1 cellular context compared by ENCODE assay signal in the genomic region with DNA sequence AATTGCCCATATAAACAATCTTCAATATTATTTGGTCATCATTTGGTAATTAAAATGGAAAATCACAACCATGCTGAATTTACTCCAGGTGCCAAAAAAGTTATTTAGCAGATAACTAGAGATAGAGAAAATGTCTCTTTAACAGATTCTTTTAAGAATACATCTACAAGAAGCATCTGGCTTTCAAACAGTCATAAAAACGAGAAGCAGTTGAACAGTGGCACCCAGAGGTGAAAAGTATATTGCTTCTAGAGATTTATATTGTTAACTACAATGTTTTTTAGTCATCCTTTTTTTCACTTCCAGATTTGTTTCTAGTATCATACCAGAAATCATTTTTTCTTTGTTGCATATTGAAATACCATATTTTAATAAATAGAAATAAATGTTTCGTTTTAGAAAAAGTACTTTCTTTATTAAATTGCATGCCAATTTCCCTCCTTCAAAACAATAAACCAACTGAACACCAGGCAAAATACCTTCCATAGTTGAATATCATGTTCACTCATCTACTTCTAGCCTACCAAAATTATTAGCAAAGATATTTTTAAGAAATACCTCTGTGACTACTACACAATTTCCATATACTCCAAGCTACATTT.
TF ChIP-seq lines count a peak whose summit lies in the region.

No MANE protein-coding gene starts in this region.

TF ChIP-seq in H1, 55 proteins besides CTCF, POLR2A, EP300 and RAD21:
- no peak for TF ChIP-seq NANOG (IDR thresholded peaks at IDR 0.05; ENCODE audit: insufficient read depth, low read depth, low read length, poor library complexity, severe bottlenecking)
- TF ChIP-seq, protein P1, sequence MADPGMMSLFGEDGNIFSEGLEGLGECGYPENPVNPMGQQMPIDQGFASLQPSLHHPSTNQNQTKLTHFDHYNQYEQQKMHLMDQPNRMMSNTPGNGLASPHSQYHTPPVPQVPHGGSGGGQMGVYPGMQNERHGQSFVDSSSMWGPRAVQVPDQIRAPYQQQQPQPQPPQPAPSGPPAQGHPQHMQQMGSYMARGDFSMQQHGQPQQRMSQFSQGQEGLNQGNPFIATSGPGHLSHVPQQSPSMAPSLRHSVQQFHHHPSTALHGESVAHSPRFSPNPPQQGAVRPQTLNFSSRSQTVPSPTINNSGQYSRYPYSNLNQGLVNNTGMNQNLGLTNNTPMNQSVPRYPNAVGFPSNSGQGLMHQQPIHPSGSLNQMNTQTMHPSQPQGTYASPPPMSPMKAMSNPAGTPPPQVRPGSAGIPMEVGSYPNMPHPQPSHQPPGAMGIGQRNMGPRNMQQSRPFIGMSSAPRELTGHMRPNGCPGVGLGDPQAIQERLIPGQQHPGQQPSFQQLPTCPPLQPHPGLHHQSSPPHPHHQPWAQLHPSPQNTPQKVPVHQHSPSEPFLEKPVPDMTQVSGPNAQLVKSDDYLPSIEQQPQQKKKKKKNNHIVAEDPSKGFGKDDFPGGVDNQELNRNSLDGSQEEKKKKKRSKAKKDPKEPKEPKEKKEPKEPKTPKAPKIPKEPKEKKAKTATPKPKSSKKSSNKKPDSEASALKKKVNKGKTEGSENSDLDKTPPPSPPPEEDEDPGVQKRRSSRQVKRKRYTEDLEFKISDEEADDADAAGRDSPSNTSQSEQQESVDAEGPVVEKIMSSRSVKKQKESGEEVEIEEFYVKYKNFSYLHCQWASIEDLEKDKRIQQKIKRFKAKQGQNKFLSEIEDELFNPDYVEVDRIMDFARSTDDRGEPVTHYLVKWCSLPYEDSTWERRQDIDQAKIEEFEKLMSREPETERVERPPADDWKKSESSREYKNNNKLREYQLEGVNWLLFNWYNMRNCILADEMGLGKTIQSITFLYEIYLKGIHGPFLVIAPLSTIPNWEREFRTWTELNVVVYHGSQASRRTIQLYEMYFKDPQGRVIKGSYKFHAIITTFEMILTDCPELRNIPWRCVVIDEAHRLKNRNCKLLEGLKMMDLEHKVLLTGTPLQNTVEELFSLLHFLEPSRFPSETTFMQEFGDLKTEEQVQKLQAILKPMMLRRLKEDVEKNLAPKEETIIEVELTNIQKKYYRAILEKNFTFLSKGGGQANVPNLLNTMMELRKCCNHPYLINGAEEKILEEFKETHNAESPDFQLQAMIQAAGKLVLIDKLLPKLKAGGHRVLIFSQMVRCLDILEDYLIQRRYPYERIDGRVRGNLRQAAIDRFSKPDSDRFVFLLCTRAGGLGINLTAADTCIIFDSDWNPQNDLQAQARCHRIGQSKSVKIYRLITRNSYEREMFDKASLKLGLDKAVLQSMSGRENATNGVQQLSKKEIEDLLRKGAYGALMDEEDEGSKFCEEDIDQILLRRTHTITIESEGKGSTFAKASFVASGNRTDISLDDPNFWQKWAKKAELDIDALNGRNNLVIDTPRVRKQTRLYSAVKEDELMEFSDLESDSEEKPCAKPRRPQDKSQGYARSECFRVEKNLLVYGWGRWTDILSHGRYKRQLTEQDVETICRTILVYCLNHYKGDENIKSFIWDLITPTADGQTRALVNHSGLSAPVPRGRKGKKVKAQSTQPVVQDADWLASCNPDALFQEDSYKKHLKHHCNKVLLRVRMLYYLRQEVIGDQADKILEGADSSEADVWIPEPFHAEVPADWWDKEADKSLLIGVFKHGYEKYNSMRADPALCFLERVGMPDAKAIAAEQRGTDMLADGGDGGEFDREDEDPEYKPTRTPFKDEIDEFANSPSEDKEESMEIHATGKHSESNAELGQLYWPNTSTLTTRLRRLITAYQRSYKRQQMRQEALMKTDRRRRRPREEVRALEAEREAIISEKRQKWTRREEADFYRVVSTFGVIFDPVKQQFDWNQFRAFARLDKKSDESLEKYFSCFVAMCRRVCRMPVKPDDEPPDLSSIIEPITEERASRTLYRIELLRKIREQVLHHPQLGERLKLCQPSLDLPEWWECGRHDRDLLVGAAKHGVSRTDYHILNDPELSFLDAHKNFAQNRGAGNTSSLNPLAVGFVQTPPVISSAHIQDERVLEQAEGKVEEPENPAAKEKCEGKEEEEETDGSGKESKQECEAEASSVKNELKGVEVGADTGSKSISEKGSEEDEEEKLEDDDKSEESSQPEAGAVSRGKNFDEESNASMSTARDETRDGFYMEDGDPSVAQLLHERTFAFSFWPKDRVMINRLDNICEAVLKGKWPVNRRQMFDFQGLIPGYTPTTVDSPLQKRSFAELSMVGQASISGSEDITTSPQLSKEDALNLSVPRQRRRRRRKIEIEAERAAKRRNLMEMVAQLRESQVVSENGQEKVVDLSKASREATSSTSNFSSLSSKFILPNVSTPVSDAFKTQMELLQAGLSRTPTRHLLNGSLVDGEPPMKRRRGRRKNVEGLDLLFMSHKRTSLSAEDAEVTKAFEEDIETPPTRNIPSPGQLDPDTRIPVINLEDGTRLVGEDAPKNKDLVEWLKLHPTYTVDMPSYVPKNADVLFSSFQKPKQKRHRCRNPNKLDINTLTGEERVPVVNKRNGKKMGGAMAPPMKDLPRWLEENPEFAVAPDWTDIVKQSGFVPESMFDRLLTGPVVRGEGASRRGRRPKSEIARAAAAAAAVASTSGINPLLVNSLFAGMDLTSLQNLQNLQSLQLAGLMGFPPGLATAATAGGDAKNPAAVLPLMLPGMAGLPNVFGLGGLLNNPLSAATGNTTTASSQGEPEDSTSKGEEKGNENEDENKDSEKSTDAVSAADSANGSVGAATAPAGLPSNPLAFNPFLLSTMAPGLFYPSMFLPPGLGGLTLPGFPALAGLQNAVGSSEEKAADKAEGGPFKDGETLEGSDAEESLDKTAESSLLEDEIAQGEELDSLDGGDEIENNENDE (IDR thresholded peaks at IDR 0.05; ENCODE audit: insufficient replicate concordance, low read length) = no peak
- no peak for TF ChIP-seq CBX8 (IDR thresholded peaks at IDR 0.05; ENCODE audit: borderline replicate concordance, low read depth, low read length)
- no peak for TF ChIP-seq NRF1 (IDR thresholded peaks at IDR 0.05; ENCODE audit: low read depth, low read length)
- no peak for TF ChIP-seq CHD1 (IDR thresholded peaks at IDR 0.05; ENCODE audit: low read depth, low read length)
- no peak for TF ChIP-seq SAP30 (IDR thresholded peaks at IDR 0.05; ENCODE audit: insufficient read depth, insufficient replicate concordance, low read length)
- TF ChIP-seq, protein P2, sequence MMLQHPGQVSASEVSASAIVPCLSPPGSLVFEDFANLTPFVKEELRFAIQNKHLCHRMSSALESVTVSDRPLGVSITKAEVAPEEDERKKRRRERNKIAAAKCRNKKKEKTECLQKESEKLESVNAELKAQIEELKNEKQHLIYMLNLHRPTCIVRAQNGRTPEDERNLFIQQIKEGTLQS (IDR thresholded peaks at IDR 0.05; ENCODE audit: insufficient read depth, low read depth, low read length) = no peak
- no peak for TF ChIP-seq KDM5A (IDR thresholded peaks at IDR 0.05; ENCODE audit: low read length)
- TF ChIP-seq TAF1 (IDR thresholded peaks at IDR 0.05; ENCODE audit: low read depth, low read length) = no peak
- no peak for TF ChIP-seq RBBP5 (IDR thresholded peaks at IDR 0.05; ENCODE audit: borderline replicate concordance, low read depth, low read length)
- no peak for TF ChIP-seq HDAC6 (IDR thresholded peaks at IDR 0.05; ENCODE audit: low read depth, low read length)
- TF ChIP-seq BRCA1 (IDR thresholded peaks at IDR 0.05; ENCODE audit: low read depth, low read length) = no peak
- TF ChIP-seq CREB1 (IDR thresholded peaks at IDR 0.05) = no peak
- TF ChIP-seq TEAD4 (IDR thresholded peaks at IDR 0.05; ENCODE audit: low read depth, low read length) = no peak
- TF ChIP-seq RNF2 (IDR thresholded peaks at IDR 0.05; ENCODE audit: borderline replicate concordance, low read depth, low read length, missing control alignments, poor library complexity, severe bottlenecking) = no peak
- TF ChIP-seq TAF7 (optimal IDR thresholded peaks at IDR 0.05; ENCODE audit: borderline replicate concordance, low read depth, low read length) = no peak
- TF ChIP-seq, protein P3, sequence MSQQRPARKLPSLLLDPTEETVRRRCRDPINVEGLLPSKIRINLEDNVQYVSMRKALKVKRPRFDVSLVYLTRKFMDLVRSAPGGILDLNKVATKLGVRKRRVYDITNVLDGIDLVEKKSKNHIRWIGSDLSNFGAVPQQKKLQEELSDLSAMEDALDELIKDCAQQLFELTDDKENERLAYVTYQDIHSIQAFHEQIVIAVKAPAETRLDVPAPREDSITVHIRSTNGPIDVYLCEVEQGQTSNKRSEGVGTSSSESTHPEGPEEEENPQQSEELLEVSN (IDR thresholded peaks at IDR 0.05) = no peak
- TF ChIP-seq, protein P4, sequence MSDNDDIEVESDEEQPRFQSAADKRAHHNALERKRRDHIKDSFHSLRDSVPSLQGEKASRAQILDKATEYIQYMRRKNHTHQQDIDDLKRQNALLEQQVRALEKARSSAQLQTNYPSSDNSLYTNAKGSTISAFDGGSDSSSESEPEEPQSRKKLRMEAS (IDR thresholded peaks at IDR 0.05) = no peak
TF ChIP-seq in H1: peak in this region for 0.
